ENCODE assay signal across 1 cellular context in genomic region chr1:197144570-197145325, GRCh38.
A peak's percentile ranks its signal among the peaks of the same experiment; 100 is the strongest.
TF ChIP-seq lines count a peak whose summit lies in the region.

No MANE protein-coding gene starts in this region.

TF ChIP-seq in HepG2, 621 proteins besides CTCF, POLR2A, EP300 and RAD21:
- no peak for TF ChIP-seq GATAD2A (CRISPR knock-in tag; IDR thresholded peaks at IDR 0.05)
- TF ChIP-seq ZNF251 (CRISPR knock-in tag; IDR thresholded peaks at IDR 0.05) = no peak
- TF ChIP-seq PAF1 (CRISPR knock-in tag; IDR thresholded peaks at IDR 0.05) = no peak
- no peak for TF ChIP-seq MIER2 (CRISPR knock-in tag; IDR thresholded peaks at IDR 0.05)
- TF ChIP-seq TRAFD1 (CRISPR knock-in tag; IDR thresholded peaks at IDR 0.05; ENCODE audit: borderline replicate concordance) = no peak
- TF ChIP-seq HMG20A (CRISPR knock-in tag; IDR thresholded peaks at IDR 0.05; ENCODE audit: borderline replicate concordance) = no peak
- TF ChIP-seq MAFF (IDR thresholded peaks at IDR 0.05; ENCODE audit: low read depth, low read length) = peak; percentile 96
- TF ChIP-seq ZFP41 (CRISPR knock-in tag; IDR thresholded peaks at IDR 0.05; ENCODE audit: borderline replicate concordance) = no peak
- no peak for TF ChIP-seq ELK4 (CRISPR knock-in tag; IDR thresholded peaks at IDR 0.05; ENCODE audit: borderline replicate concordance)
- no peak for TF ChIP-seq ZNF772 (CRISPR knock-in tag; IDR thresholded peaks at IDR 0.05)
- TF ChIP-seq PTBP1 (IDR thresholded peaks at IDR 0.05; ENCODE audit: low read depth, low read length, poor library complexity, severe bottlenecking) = no peak
- no peak for TF ChIP-seq ZSCAN21 (CRISPR knock-in tag; IDR thresholded peaks at IDR 0.05; ENCODE audit: borderline replicate concordance)
- no peak for TF ChIP-seq NCOA1 (CRISPR knock-in tag; IDR thresholded peaks at IDR 0.05)
- TF ChIP-seq MAFK (conservative IDR thresholded peaks at IDR 0.05 in 1 of 2, IDR thresholded peaks at IDR 0.05 in 1 of 2; ENCODE audit: low read length in 2 of 2) = peak; percentile 95 to 97
- TF ChIP-seq ZNF674 (CRISPR knock-in tag; IDR thresholded peaks at IDR 0.05; ENCODE audit: low read depth) = no peak
- TF ChIP-seq PITX1 (CRISPR knock-in tag; IDR thresholded peaks at IDR 0.05) = no peak
